In the genomic region with DNA sequence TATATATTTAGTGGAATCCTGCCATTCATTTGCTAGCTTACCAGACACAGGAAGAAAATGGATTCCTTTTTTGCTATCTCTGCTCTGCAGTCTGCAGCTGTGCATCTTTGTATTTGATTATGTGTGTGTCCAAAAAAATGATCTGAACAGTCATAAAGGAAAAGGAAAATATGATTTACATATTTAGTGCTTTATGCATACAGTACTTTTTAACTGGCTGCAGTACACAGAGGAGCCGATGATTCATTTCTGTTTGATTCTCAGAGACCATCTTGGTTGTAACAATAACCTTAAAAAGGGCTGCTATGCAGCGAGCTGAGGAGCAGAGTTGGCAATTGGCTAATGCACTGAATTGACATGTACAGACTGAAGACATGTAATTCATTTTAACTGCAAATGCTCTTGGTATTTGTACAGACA, we compare ENCODE assay signal across 20 cellular contexts.
A peak's percentile ranks its signal among the peaks of the same experiment; 100 is the strongest.
DNase-seq lines count a peak whose midpoint lies in the region; ATAC-seq and TF ChIP-seq lines count a peak whose summit lies in the region.
"Had no signal": no experiment of that assay in that cellular context is flagged by ENCODE, and none has a peak within 500 bp of the region (broad histone marks: within the 10 kb centered on the region; RNA-seq: fewer than 3 reads in every experiment).

No MANE protein-coding gene starts in this region.

- 41% methylated on average over 2 of the region's 2 CpGs for WGBS in suprapubic skin

- TF ChIP-seq CTCF in suprapubic skin (IDR thresholded peaks at IDR 0.05): no peak

- no peaks in the 10 kb centered on the region for H3K36me3 ChIP-seq in suprapubic skin
- H3K36me3 ChIP-seq: gastroesophageal sphincter had no signal

- H3K27me3 ChIP-seq in suprapubic skin: no peaks in the 10 kb centered on the region
- H3K27me3 ChIP-seq: gastroesophageal sphincter, SJSA1, tibial nerve had no signal

- ATAC-seq in HG02852 (IDR thresholded peaks at IDR 0.05; ENCODE audit: unreplicated experiment): peak; percentile 77
- ATAC-seq: gastroesophageal sphincter; PC-3; stimulated activated effector memory CD8-positive, alpha-beta T cell treated with anti-CD3 and anti-CD28 coated beads, Interleukin-12 subunit alpha, Interleukin-12 subunit beta, amount 100 ng/mL, for 72 hours had no signal

- no peak overlapping the region for H3K4me3 ChIP-seq in suprapubic skin
- H3K4me3 ChIP-seq: gastroesophageal sphincter, left ventricle myocardium inferior, SJSA1, tibial nerve had no signal

- no peak for TF ChIP-seq POLR2A in suprapubic skin (IDR thresholded peaks at IDR 0.05)

- no peaks in the 10 kb centered on the region for H3K4me1 ChIP-seq in suprapubic skin
- H3K4me1 ChIP-seq: gastroesophageal sphincter, left ventricle myocardium inferior, SJSA1, tibial nerve had no signal

- H3K9me3 ChIP-seq in suprapubic skin: no peaks in the 10 kb centered on the region
- H3K9me3 ChIP-seq: gastroesophageal sphincter, left ventricle myocardium inferior, SJSA1, tibial nerve had no signal

- no peak for TF ChIP-seq EP300 in suprapubic skin (IDR thresholded peaks at IDR 0.05)

- no peak overlapping the region for H3K27ac ChIP-seq in suprapubic skin
- H3K27ac ChIP-seq: gastroesophageal sphincter, left ventricle myocardium inferior, SJSA1, tibial nerve had no signal

- peak; percentile 63 for DNase-seq in amniotic stem cell (lab: John Stamatoyannopoulos, UW)
- peak; percentile 38 for DNase-seq in fibroblast of the conjunctiva (ENCODE audit: low read depth)
- peak; percentile 52 for DNase-seq in stromal cell of bone marrow (ENCODE audit: low read depth)
- DNase-seq in DMS153 treated with DMSO at 0.1 percent for 48 hours (lab: John Stamatoyannopoulos, UW; ENCODE audit: unreplicated experiment): no peak
- no peak for DNase-seq in NOMO-1 (lab: John Stamatoyannopoulos, UW; ENCODE audit: unreplicated experiment in 2 of 2)
- no peak for DNase-seq in suprapubic skin (ENCODE audit: low spot score in 2 of 2)
- DNase-seq: activated CD4-positive, alpha-beta T cell treated with anti-CD3 and anti-CD28 coated beads for 48 hours; activated naive CD4-positive, alpha-beta T cell treated with anti-CD3 and anti-CD28 coated beads, Interleukin-2, amount 50 U/mL, for 16 hours; C1 segment of cervical spinal cord; DMS53; effector CD4-positive, alpha-beta T cell; left ventricle myocardium inferior; NCI-H1694 treated with DMSO at 0.1 percent for 48 hours; PC-3; T1000 had no signal

Comparison
In these comparisons a context has a peak if more than half of its experiments do, and no peak if none do; other contexts are left out.
1. DNase-seq: peak in amniotic stem cell (single experiment), fibroblast of the conjunctiva (single experiment) and stromal cell of bone marrow (single experiment); none in DMS153 treated with DMSO at 0.1 percent for 48 hours (single experiment), NOMO-1 (0 of 2) and suprapubic skin (0 of 2).